Comparison of ENCODE assay signal across 13 cellular contexts in genomic region chr14:32826404-32827082, GRCh38.
DNase-seq lines count a peak whose midpoint lies in the region; ATAC-seq lines count a peak whose summit lies in the region.
"Had no signal": no experiment of that assay in that cellular context is flagged by ENCODE, and none has a peak within 500 bp of the region (broad histone marks: within the 10 kb centered on the region; RNA-seq: fewer than 3 reads in every experiment).

No MANE protein-coding gene starts in this region.

- ATAC-seq in left cardiac atrium = peak; percentile 63 to 85
- ATAC-seq in GM21576 (IDR thresholded peaks at IDR 0.05; ENCODE audit: unreplicated experiment) = no peak

- H3K9me3 ChIP-seq in skeletal muscle satellite cell (replicated peaks; ENCODE audit: low read length) = no peaks in the 10 kb centered on the region
- H3K9me3 ChIP-seq: transverse colon had no signal

- H3K9ac ChIP-seq in skeletal muscle satellite cell (ENCODE audit: low read depth, low read length) = no peak overlapping the region

- peaks cover 16% of the 10 kb centered on the region for H3K4me1 ChIP-seq in skeletal muscle satellite cell (ENCODE audit: control insufficient read depth, insufficient read depth, low read length)
- H3K4me1 ChIP-seq: transverse colon had no signal

- H3K4me3 ChIP-seq in skeletal muscle satellite cell (ENCODE audit: low read length) = no peak overlapping the region
- H3K4me3 ChIP-seq: transverse colon had no signal

- peak overlapping the region; percentile 53 for H3K4me2 ChIP-seq in skeletal muscle satellite cell (ENCODE audit: low read length)

- H3K27me3 ChIP-seq in skeletal muscle satellite cell (ENCODE audit: control insufficient read depth, insufficient read depth, low read length) = no peaks in the 10 kb centered on the region
- H3K27me3 ChIP-seq: transverse colon had no signal

- DNase-seq in DMS 273 (lab: John Stamatoyannopoulos, UW; ENCODE audit: unreplicated experiment) (peak; percentile 12), DMS 273 treated with DMSO at 0.1 percent for 48 hours (lab: John Stamatoyannopoulos, UW) (no peak), amygdala (lab: John Stamatoyannopoulos, UW) (peak in 46 of 56 donors; percentile 10 to 77 (median 45)), left cardiac atrium (no peak), GDM1 (lab: John Stamatoyannopoulos, UW) (no peak), MV-4-11 (lab: John Stamatoyannopoulos, UW) (no peak)
- DNase-seq: activated T-cell treated with anti-CD3 and anti-CD28 coated beads for 4 hours; effector CD4-positive, alpha-beta T cell; NCI-H1436 treated with DMSO at 0.1 percent for 48 hours; SW 1271; transverse colon had no signal

- no peaks in the 10 kb centered on the region for H3K36me3 ChIP-seq in skeletal muscle satellite cell (ENCODE audit: insufficient read depth, low read length)
- H3K36me3 ChIP-seq: transverse colon had no signal

- intact Hi-C loops in left cardiac atrium (cut with DNase I) = loop anchor here in 1 of 2 donors (10.0 kb wide), 1 partner anchor 222 kb away; no protein-coding TSS in a partner anchor

Comparison
In these comparisons a context has a peak if more than half of its experiments do, and no peak if none do; other contexts are left out.
1. DNase-seq: peak in DMS 273 (single experiment) and amygdala (46 of 56); none in DMS 273 treated with DMSO at 0.1 percent for 48 hours (single experiment), left cardiac atrium (single experiment), GDM1 (single experiment) and MV-4-11 (single experiment).